In genomic region chrX:22526339-22526738, GRCh38 we compare ENCODE assay signal across 9 cellular contexts.
DNase-seq lines count a peak whose midpoint lies in the region; ATAC-seq and TF ChIP-seq lines count a peak whose summit lies in the region.
"Had no signal": no experiment of that assay in that cellular context is flagged by ENCODE, and none has a peak within 500 bp of the region (broad histone marks: within the 10 kb centered on the region; RNA-seq: fewer than 3 reads in every experiment).

No MANE protein-coding gene starts in this region.

- peaks cover 2% of the 10 kb centered on the region; the same call in 1 of the 2 replicates for H3K27me3 Mint-ChIP-seq in HFFc6 (ENCODE audit: insufficient read depth)
- no peaks in the 10 kb centered on the region for H3K27me3 Mint-ChIP-seq in activated CD4-positive, alpha-beta memory T cell treated with anti-CD3 and anti-CD28 coated beads, Interleukin-2, amount 10 ng/mL, durations not matched to agents 7 days and 5 days

- peak overlapping the region; percentile 77 for H3K27ac Mint-ChIP-seq in HFFc6
- no peak overlapping the region for H3K27ac Mint-ChIP-seq in activated CD4-positive, alpha-beta memory T cell treated with anti-CD3 and anti-CD28 coated beads, Interleukin-2, amount 10 ng/mL, durations not matched to agents 7 days and 5 days

- H3K27ac ChIP-seq in lower lobe of right lung: no peak overlapping the region

- H3K36me3 ChIP-seq in MG63 (no peaks in the 10 kb centered on the region), lower lobe of right lung (no peaks in the 10 kb centered on the region)

- TF ChIP-seq CTCF in HFFc6 (IDR thresholded peaks at IDR 0.05): no peak
- TF ChIP-seq CTCF in fibroblast of the aortic adventitia (IDR thresholded peaks at IDR 0.05; ENCODE audit: insufficient read depth, low read length): no peak
- no peak for TF ChIP-seq CTCF in lower lobe of right lung (IDR thresholded peaks at IDR 0.05)

- CTCF ChIA-PET in activated CD4-positive, alpha-beta memory T cell treated with anti-CD3 and anti-CD28 coated beads, Interleukin-2, amount 10 ng/mL, durations not matched to agents 7 days and 5 days (lab: Charles Lee): no interaction called here

- no peaks in the 10 kb centered on the region for H3K9me3 ChIP-seq in MG63
- no peaks in the 10 kb centered on the region for H3K9me3 ChIP-seq in lower lobe of right lung

- H3K36me3 Mint-ChIP-seq in HFFc6 (ENCODE audit: low read depth): no peaks in the 10 kb centered on the region
- H3K36me3 Mint-ChIP-seq in activated CD4-positive, alpha-beta memory T cell treated with anti-CD3 and anti-CD28 coated beads, Interleukin-2, amount 10 ng/mL, durations not matched to agents 7 days and 5 days (ENCODE audit: low read depth): no peaks in the 10 kb centered on the region

- H3K27me3 ChIP-seq in MG63 (no peaks in the 10 kb centered on the region), lower lobe of right lung (ENCODE audit: low read depth) (no peaks in the 10 kb centered on the region)

- no peak overlapping the region for H3K4me3 ChIP-seq in MG63
- no peak overlapping the region for H3K4me3 ChIP-seq in fibroblast of the aortic adventitia (ENCODE audit: low read depth, low read length)
- no peak overlapping the region for H3K4me3 ChIP-seq in lower lobe of right lung
- H3K4me3 ChIP-seq: lung had no signal

- H3K4me1 ChIP-seq in lower lobe of right lung: no peaks in the 10 kb centered on the region

- no peaks in the 10 kb centered on the region for H3K9me3 Mint-ChIP-seq in HFFc6
- no peaks in the 10 kb centered on the region for H3K9me3 Mint-ChIP-seq in activated CD4-positive, alpha-beta memory T cell treated with anti-CD3 and anti-CD28 coated beads, Interleukin-2, amount 10 ng/mL, durations not matched to agents 7 days and 5 days

- peak overlapping the region; percentile 27; the same call in 1 of the 2 replicates for H3K4me3 Mint-ChIP-seq in HFFc6
- no peak overlapping the region for H3K4me3 Mint-ChIP-seq in activated CD4-positive, alpha-beta memory T cell treated with anti-CD3 and anti-CD28 coated beads, Interleukin-2, amount 10 ng/mL, durations not matched to agents 7 days and 5 days

- peak; percentile 99 for ATAC-seq in GM18498 (IDR thresholded peaks at IDR 0.05; ENCODE audit: unreplicated experiment)
- no peak for ATAC-seq in lower lobe of right lung

- peaks cover 15% of the 10 kb centered on the region for H3K4me1 Mint-ChIP-seq in HFFc6 (ENCODE audit: low read depth)
- no peaks in the 10 kb centered on the region for H3K4me1 Mint-ChIP-seq in activated CD4-positive, alpha-beta memory T cell treated with anti-CD3 and anti-CD28 coated beads, Interleukin-2, amount 10 ng/mL, durations not matched to agents 7 days and 5 days

- POLR2A ChIA-PET in activated CD4-positive, alpha-beta memory T cell treated with anti-CD3 and anti-CD28 coated beads, Interleukin-2, amount 10 ng/mL, durations not matched to agents 7 days and 5 days (lab: Charles Lee): no interaction called here

- intact Hi-C loops in lower lobe of right lung (cut with DNase I): no loop called here

- DNase-seq in HFFc6: peak; percentile 72
- peak; percentile 3 for DNase-seq in MG63
- peak; percentile 83 for DNase-seq in fibroblast of the aortic adventitia (ENCODE audit: low read depth)
- no peak for DNase-seq in activated CD4-positive, alpha-beta memory T cell treated with anti-CD3 and anti-CD28 coated beads, Interleukin-2, amount 10 ng/mL, durations not matched to agents 7 days and 5 days
- DNase-seq in lower lobe of right lung: no peak
- no peak for DNase-seq in NCI-H2081 (lab: John Stamatoyannopoulos, UW)
- no peak for DNase-seq in activated naive CD4-positive, alpha-beta T cell treated with anti-CD3 and anti-CD28 coated beads, Interleukin-2, amount 50 U/mL, for 16 hours

Comparison
In these comparisons a context has a peak if more than half of its experiments do, and no peak if none do; other contexts are left out.
1. DNase-seq: peak in HFFc6 (single experiment), MG63 (single experiment) and fibroblast of the aortic adventitia (single experiment); none in activated CD4-positive, alpha-beta memory T cell treated with anti-CD3 and anti-CD28 coated beads, Interleukin-2, amount 10 ng/mL, durations not matched to agents 7 days and 5 days (single experiment), lower lobe of right lung (single experiment), NCI-H2081 (0 of 2) and activated naive CD4-positive, alpha-beta T cell treated with anti-CD3 and anti-CD28 coated beads, Interleukin-2, amount 50 U/mL, for 16 hours (single experiment).